In genomic region chr2:141075753-141076152, GRCh38 we compare ENCODE assay signal across 30 cellular contexts.
"Had no signal": no experiment of that assay in that cellular context is flagged by ENCODE, and none has a peak within 500 bp of the region (broad histone marks: within the 10 kb centered on the region; RNA-seq: fewer than 3 reads in every experiment).

No MANE protein-coding gene starts in this region.

- H3K27me3 ChIP-seq: adrenal gland, brain microvascular endothelial cell, dorsolateral prefrontal cortex, esophagus muscularis mucosa, foreskin keratinocyte, gastrocnemius medialis, heart left ventricle had no signal

- H3K4me1 ChIP-seq: adrenal gland, esophagus muscularis mucosa, foreskin keratinocyte, gastrocnemius medialis had no signal

- H3K36me3 ChIP-seq: adrenal gland, brain microvascular endothelial cell, esophagus muscularis mucosa, gastrocnemius medialis, heart left ventricle had no signal

- H3K4me3 ChIP-seq: adrenal gland, coronary artery, dorsolateral prefrontal cortex, esophagus muscularis mucosa, gastrocnemius medialis, heart left ventricle had no signal

- DNase-seq: activated CD4-positive, alpha-beta memory T cell treated with anti-CD3 and anti-CD28 coated beads for 36 hours; activated CD4-positive, alpha-beta T cell treated with anti-CD3 and anti-CD28 coated beads for 36 hours; activated CD4-positive, alpha-beta T cell treated with anti-CD3 and anti-CD28 coated beads, Interleukin-2, amount 10 ng/mL, durations not matched to agents 24 days and 14 days; activated CD4-positive, CD25-positive, alpha-beta regulatory T cell; activated CD4-positive, CD25-positive, alpha-beta regulatory T cell treated with anti-CD3 and anti-CD28 coated beads, Interleukin-2, amount 50 U/mL, for 72 hours; activated CD8-positive, alpha-beta memory T cell treated with anti-CD3 and anti-CD28 coated beads, Interleukin-2, amount 10 ng/mL, durations not matched to agents 7 days and 5 days; activated CD8-positive, alpha-beta memory T cell treated with anti-CD3 and anti-CD28 coated beads, Interleukin-2, amount 50 U/mL, for 4 hours; activated CD8-positive, alpha-beta T cell treated with anti-CD3 and anti-CD28 coated beads, Interleukin-2, amount 10 ng/mL, durations not matched to agents 7 days and 5 days; activated effector memory CD4-positive, alpha-beta T cell treated with anti-CD3 and anti-CD28 coated beads, Interleukin-2, amount 50 U/mL, for 16 hours; activated naive CD4-positive, alpha-beta T cell treated with anti-CD3 and anti-CD28 coated beads, Interleukin-2, amount 10 ng/mL, durations not matched to agents 7 days and 5 days; activated T-cell treated with anti-CD3 and anti-CD28 coated beads, Interleukin-2, amount 50 U/mL, for 1 hour; activated T-cell treated with anti-CD3 and anti-CD28 coated beads, Interleukin-2, amount 50 U/mL, for 48 hours; adrenal gland; anterior cingulate cortex; brain microvascular endothelial cell; dorsolateral prefrontal cortex; effector memory CD4-positive, alpha-beta T cell; endodermal cell; erythroblast; foreskin keratinocyte; gastrocnemius medialis; glutamatergic neuron; heart left ventricle; SW 1271; T-cell; T1000 had no signal

- H3K27ac ChIP-seq: adrenal gland, brain microvascular endothelial cell, coronary artery, dorsolateral prefrontal cortex, esophagus muscularis mucosa, foreskin keratinocyte, gastrocnemius medialis, heart left ventricle had no signal

- FAIRE-seq: astrocyte, bronchial epithelial cell had no signal

- H3K9me3 ChIP-seq: adrenal gland, gastrocnemius medialis had no signal

- ATAC-seq: activated CD4-positive, alpha-beta T cell treated with anti-CD3 and anti-CD28 coated beads for 36 hours; activated CD8-positive, alpha-beta memory T cell treated with anti-CD3 and anti-CD28 coated beads, Interleukin-2, amount 10 ng/mL, durations not matched to agents 7 days and 5 days; activated CD8-positive, alpha-beta T cell treated with anti-CD3 and anti-CD28 coated beads, Interleukin-2, amount 10 ng/mL, durations not matched to agents 7 days and 5 days; foreskin keratinocyte; gastrocnemius medialis; heart left ventricle; T-cell had no signal
